In the genomic region with DNA sequence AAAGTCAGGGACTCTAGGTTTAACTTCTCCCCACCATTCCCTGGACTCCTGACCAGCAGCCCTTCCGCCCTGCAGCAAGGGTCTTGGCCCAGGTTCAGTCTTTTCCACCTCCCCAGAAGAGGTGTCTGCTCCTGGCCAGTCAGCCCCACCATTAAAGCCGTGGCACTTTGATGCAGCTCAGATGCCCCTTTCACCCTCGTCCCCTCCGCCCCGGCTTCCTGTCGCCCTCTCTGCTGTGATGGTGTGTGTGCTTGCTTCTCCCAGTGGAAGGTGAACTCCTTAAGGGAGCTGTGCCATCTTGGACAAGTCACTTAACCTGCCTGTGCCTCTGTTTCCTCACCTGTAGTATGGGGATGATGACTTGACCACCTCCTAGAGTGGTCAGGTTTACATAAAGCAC, we compare ENCODE assay signal across 32 cellular contexts. TPM values are rescaled to one million over a fixed set of nuclear protein-coding genes. Genes with fewer than 3 reads are reported as not detected.
"Had no signal": no experiment of that assay in that cellular context is flagged by ENCODE, and none has a peak within 500 bp of the region (broad histone marks: within the 10 kb centered on the region; RNA-seq: fewer than 3 reads in every experiment).

No MANE protein-coding gene starts in this region.

- H3K4me2 ChIP-seq: smooth muscle cell had no signal

- H3K4me3 ChIP-seq: left lung, lung, mucosa of descending colon, right atrium auricular region, right lobe of liver, smooth muscle cell, stomach, testis, thyroid gland, transverse colon, upper lobe of left lung, vagina had no signal

- ATAC-seq: left colon; left lung; mucosa of descending colon; naive thymus-derived CD4-positive, alpha-beta T cell; natural killer cell treated with Interleukin-12 subunit alpha and Interleukin-12 subunit beta and Interleukin-15 and Interleukin-18, amount 100 ng/mL, for 72 hours; right lobe of liver; stimulated activated naive B cell treated with anti-CD40 and anti-IgM and Interleukin-4, amounts not matched to agents 10 μg/mL and 1 μg/mL and 100 μg/mL, for 72 hours; stimulated activated naive CD8-positive, alpha-beta T cell treated with anti-CD3 and anti-CD28 coated beads, Interleukin-15, Interleukin-2, amounts not matched to agents 100 U/mL and 50 U/mL, for 24 hours had no signal

- H3K36me3 ChIP-seq: left lung, neutrophil, right atrium auricular region, right lobe of liver, thyroid gland, transverse colon, upper lobe of left lung, vagina had no signal

- H2AFZ ChIP-seq: parathyroid adenoma had no signal

- H3K9me3 ChIP-seq: left lung, mucosa of descending colon, neutrophil, right atrium auricular region, right lobe of liver, stomach, testis, thyroid gland, transverse colon, upper lobe of left lung, vagina had no signal

- H3K27me3 ChIP-seq: left lung, neutrophil, right atrium auricular region, right lobe of liver, stomach, testis, thyroid gland, transverse colon, upper lobe of left lung, vagina had no signal

- H3K27ac ChIP-seq: left lung, neutrophil, parathyroid adenoma, right atrium auricular region, right lobe of liver, stomach, testis, thyroid gland, transverse colon, upper lobe of left lung, vagina had no signal

- DNase-seq: hypothalamus; immature natural killer cell; kidney; left colon; left lung; mesendoderm; midbrain; mucosa of descending colon; naive thymus-derived CD4-positive, alpha-beta T cell; occipital lobe; right lobe of liver; stimulated activated CD4-positive, alpha-beta T cell treated with anti-CD3 and anti-CD28 coated beads, Interleukin-12 subunit alpha, Interleukin-12 subunit beta, amount 100 ng/mL, for 4 hours; stimulated activated CD4-positive, alpha-beta T cell treated with anti-CD3 and anti-CD28 coated beads, Interleukin-15, amount 100 ng/mL, for 24 hours; stimulated activated CD4-positive, alpha-beta T cell treated with anti-CD3 and anti-CD28 coated beads, Interleukin-2, amount 100 ng/mL, for 24 hours; stimulated activated CD4-positive, alpha-beta T cell treated with anti-CD3 and anti-CD28 coated beads, Interleukin-4, amount 100 ng/mL, for 1 hour; stimulated activated naive B cell treated with anti-CD40 and anti-IgM and Interleukin-4, amounts not matched to agents 10 μg/mL and 1 μg/mL and 100 μg/mL, for 72 hours; stimulated activated naive CD8-positive, alpha-beta T cell treated with anti-CD3 and anti-CD28 coated beads, Interleukin-15, Interleukin-2, amounts not matched to agents 100 U/mL and 50 U/mL, for 24 hours; stomach; testis; thyroid gland; transverse colon; upper lobe of left lung had no signal

- H3K4me1 ChIP-seq: left lung, parathyroid adenoma, right atrium auricular region, right lobe of liver, stomach, testis, thyroid gland, transverse colon, upper lobe of left lung, vagina had no signal

- H3K9ac ChIP-seq: parathyroid adenoma had no signal

RNA-seq across cellular contexts. Expression of gene MROH7, which starts 56.3 kb away (rescaled TPM):
- total RNA-seq: pulmonary artery endothelial cell, renal cortical epithelial cell had no signal
- polyA plus RNA-seq: immature natural killer cell; naive thymus-derived CD4-positive, alpha-beta T cell; neural cell had no signal
